10 cellular contexts compared by ENCODE assay signal in the genomic region with DNA sequence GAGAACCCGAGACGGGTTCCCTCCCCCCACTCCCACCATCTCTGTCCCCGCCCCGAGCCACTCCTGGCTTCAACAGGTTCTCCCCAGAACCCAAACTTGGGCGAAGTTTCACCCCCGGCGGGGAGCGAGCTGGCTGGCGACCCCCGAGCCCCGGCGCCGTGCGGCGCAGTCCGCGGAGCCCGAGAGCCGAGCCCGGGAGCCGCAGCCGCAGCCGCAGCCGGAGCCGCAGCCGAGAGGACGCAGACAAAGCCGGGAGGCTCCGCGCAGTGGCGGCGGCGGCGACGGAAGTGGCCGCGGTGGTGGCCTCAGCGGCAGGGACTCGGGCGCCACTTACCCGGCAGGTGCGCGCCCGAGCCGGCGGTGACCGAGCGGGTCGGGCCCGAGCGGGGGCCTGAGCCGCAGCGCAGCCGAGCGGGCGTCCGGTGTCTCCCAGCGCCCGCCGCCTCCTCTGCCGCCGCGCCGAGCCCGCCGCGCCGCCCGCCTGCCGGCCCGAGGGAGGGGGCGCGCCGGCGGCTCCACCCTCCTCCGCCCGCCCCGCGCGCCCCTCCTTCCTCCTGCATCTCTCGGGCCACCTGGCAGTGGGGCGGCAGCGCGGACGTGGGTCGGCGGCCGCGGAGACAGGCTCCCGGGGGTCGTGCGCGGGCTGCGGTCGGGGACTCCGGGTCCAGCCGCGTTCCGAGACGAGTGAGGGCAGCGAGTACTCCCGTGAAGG. TPM values are rescaled to one million over a fixed set of nuclear protein-coding genes. Genes with fewer than 3 reads are reported as not detected.
DNase-seq lines count a peak whose midpoint lies in the region; ATAC-seq, FAIRE-seq and TF ChIP-seq lines count a peak whose summit lies in the region.
"Had no signal": no experiment of that assay in that cellular context is flagged by ENCODE, and none has a peak within 500 bp of the region (broad histone marks: within the 10 kb centered on the region; RNA-seq: fewer than 3 reads in every experiment).

A gene with protein sequence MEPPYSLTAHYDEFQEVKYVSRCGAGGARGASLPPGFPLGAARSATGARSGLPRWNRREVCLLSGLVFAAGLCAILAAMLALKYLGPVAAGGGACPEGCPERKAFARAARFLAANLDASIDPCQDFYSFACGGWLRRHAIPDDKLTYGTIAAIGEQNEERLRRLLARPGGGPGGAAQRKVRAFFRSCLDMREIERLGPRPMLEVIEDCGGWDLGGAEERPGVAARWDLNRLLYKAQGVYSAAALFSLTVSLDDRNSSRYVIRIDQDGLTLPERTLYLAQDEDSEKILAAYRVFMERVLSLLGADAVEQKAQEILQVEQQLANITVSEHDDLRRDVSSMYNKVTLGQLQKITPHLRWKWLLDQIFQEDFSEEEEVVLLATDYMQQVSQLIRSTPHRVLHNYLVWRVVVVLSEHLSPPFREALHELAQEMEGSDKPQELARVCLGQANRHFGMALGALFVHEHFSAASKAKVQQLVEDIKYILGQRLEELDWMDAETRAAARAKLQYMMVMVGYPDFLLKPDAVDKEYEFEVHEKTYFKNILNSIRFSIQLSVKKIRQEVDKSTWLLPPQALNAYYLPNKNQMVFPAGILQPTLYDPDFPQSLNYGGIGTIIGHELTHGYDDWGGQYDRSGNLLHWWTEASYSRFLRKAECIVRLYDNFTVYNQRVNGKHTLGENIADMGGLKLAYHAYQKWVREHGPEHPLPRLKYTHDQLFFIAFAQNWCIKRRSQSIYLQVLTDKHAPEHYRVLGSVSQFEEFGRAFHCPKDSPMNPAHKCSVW (minus strand): TSS at position 450 of the 712 bp plus-strand sequence. CDS start 1,181 bp downstream, outside the sequence.

- POLR2A ChIA-PET in CD4-positive, alpha-beta T cell (lab: Charles Lee) = no interaction called here
- POLR2A ChIA-PET in HEK293T (lab: Yijun Ruan, JAX) = no interaction called here
- POLR2A ChIA-PET in GM12878 (lab: Charles Lee) = no interaction called here

- 17% methylated on average over 75 of the region's 102 CpGs for WGBS in GM12878 (ENCODE audit: insufficient coverage, insufficient replicate concordance, low lambda C conversion rate, missing lambda C conversion rate)

- DNase-seq in CD4-positive, alpha-beta T cell = peak in 1 of 10 experiments; percentile 0
- DNase-seq in HEK293T (ENCODE audit: extremely low spot score) (peak; percentile 51), GM12878 (ENCODE audit: low read depth, low spot score) (no peak), epidermal melanocyte (ENCODE audit: insufficient read length, low spot score) (no peak), sciatic nerve (ENCODE audit: low spot score) (no peak)
- DNase-seq: midbrain had no signal

- H3K27me3 ChIP-seq in CD4-positive, alpha-beta T cell (ENCODE audit: control insufficient read depth, insufficient read depth, low read length) = peaks cover 40% of the 10 kb centered on the region
- H3K27me3 ChIP-seq in GM12878 (replicated peaks in 1 of 2; ENCODE audit: control insufficient read depth in 2 of 2, insufficient read depth in 2 of 2, low read length in 1 of 2) = peaks cover 0 to 16% of the 10 kb centered on the region in 2 experiments; a peak in 3 of 4 replicates
- peaks cover 45% of the 10 kb centered on the region for H3K27me3 ChIP-seq in neural cell (ENCODE audit: insufficient read depth, low read depth, low read length)

- H3K9me3 Mint-ChIP-seq in CD4-positive, alpha-beta T cell = no peaks in the 10 kb centered on the region

- H3F3A ChIP-seq in neural cell (ENCODE audit: insufficient read depth, low read length, poor library complexity, severe bottlenecking) = no peaks in the 10 kb centered on the region

- no peaks in the 10 kb centered on the region for H3K9me2 ChIP-seq in neural cell (ENCODE audit: insufficient read depth, low read length)

- no peak for FAIRE-seq in GM12878 (lab: Jason Lieb, UNC)

- H3K9me3 ChIP-seq in CD4-positive, alpha-beta T cell (ENCODE audit: control insufficient read depth, low read length) = no peaks in the 10 kb centered on the region
- no peaks in the 10 kb centered on the region for H3K9me3 ChIP-seq in GM12878 (replicated peaks; ENCODE audit: control insufficient read depth, insufficient read depth, low read length)
- no peaks in the 10 kb centered on the region for H3K9me3 ChIP-seq in neural cell (ENCODE audit: low read length)

- RAD21 ChIA-PET in GM12878 (lab: Charles Lee; ENCODE audit: unreplicated experiment) = no interaction called here

- H3K4me3 Mint-ChIP-seq in CD4-positive, alpha-beta T cell = peak within 1 kb of the TSS; percentile 78

- ATAC-seq in CD4-positive, alpha-beta T cell (ENCODE audit: poor library complexity) = no peak
- ATAC-seq in GM12878 (no peak; the same call in 2 of the 3 replicates), GM21390 (IDR thresholded peaks at IDR 0.05; ENCODE audit: unreplicated experiment) (no peak), sciatic nerve (no peak), HG03520 (IDR thresholded peaks at IDR 0.05; ENCODE audit: unreplicated experiment) (no peak)

- peaks cover 53% of the 10 kb centered on the region for H3K27me3 Mint-ChIP-seq in CD4-positive, alpha-beta T cell

- no peak for TF ChIP-seq CTCF in CD4-positive, alpha-beta T cell (IDR thresholded peaks at IDR 0.05)
- no peak for TF ChIP-seq CTCF in GM12878 (IDR thresholded peaks at IDR 0.05 in 2 of 3, conservative IDR thresholded peaks at IDR 0.05 in 1 of 3; ENCODE audit: control insufficient read depth in 2 of 3, extremely low read depth in 1 of 3, insufficient read depth in 1 of 3, low read depth in 3 of 3, low read length in 3 of 3)
- TF ChIP-seq CTCF in neural cell (IDR thresholded peaks at IDR 0.05; ENCODE audit: poor library complexity, severe bottlenecking) = no peak

- TF ChIP-seq POLR2A in GM12878 (IDR thresholded peaks at IDR 0.05; ENCODE audit: low read depth, low read length) = no peak

- H3K4me2 ChIP-seq in GM12878 (ENCODE audit: control insufficient read depth, insufficient read depth) = no peak within 1 kb of the TSS
- H3K4me2 ChIP-seq in neural cell (ENCODE audit: low read length) = peak within 1 kb of the TSS; percentile 39

- in situ Hi-C loops in GM12878 (cut with MboI) = no loop called here

- H3K79me2 ChIP-seq in GM12878 (ENCODE audit: control insufficient read depth, insufficient read depth, low read length) = no peaks in the 10 kb centered on the region
- H3K79me2 ChIP-seq in neural cell (replicated peaks; ENCODE audit: insufficient read depth, low read length) = no peaks in the 10 kb centered on the region

- H3K4me3 ChIP-seq in GM12878 (no peak within 1 kb of the TSS), neural cell (ENCODE audit: low read length) (peak within 1 kb of the TSS; percentile 67)

- H4K20me1 ChIP-seq in GM12878 (ENCODE audit: control insufficient read depth, insufficient read depth) (no peaks in the 10 kb centered on the region), neural cell (ENCODE audit: insufficient read depth) (no peaks in the 10 kb centered on the region)

- H3K9ac ChIP-seq in GM12878 (ENCODE audit: control insufficient read depth, insufficient read depth, low read length) (no peak within 1 kb of the TSS), neural cell (ENCODE audit: low read length) (peak within 1 kb of the TSS; percentile 62)

- no peak for TF ChIP-seq RAD21 in GM12878 (IDR thresholded peaks at IDR 0.05; ENCODE audit: insufficient read depth, low read depth, low read length)
- no peak for TF ChIP-seq RAD21 in neural cell (conservative IDR thresholded peaks at IDR 0.05)

- SMC1A ChIA-PET in GM12878 (lab: Charles Lee; ENCODE audit: uncharacterized antibody, unreplicated experiment) = no interaction called here

- no peaks in the 10 kb centered on the region for H3K36me3 Mint-ChIP-seq in CD4-positive, alpha-beta T cell (ENCODE audit: low read depth)

- TF ChIP-seq EP300 in GM12878 (IDR thresholded peaks at IDR 0.05; ENCODE audit: borderline replicate concordance in 1 of 2, control insufficient read depth in 1 of 2, low read depth in 2 of 2, low read length in 2 of 2) (no peak), neural cell (conservative IDR thresholded peaks at IDR 0.05; ENCODE audit: poor library complexity, severe bottlenecking) (no peak)

- no peak within 1 kb of the TSS for H3K27ac ChIP-seq in CD4-positive, alpha-beta T cell (ENCODE audit: low read depth, low read length)
- H3K27ac ChIP-seq in GM12878 (ENCODE audit: control insufficient read depth, insufficient read depth) (no peak within 1 kb of the TSS), neural cell (ENCODE audit: low read length) (peak within 1 kb of the TSS; percentile 39)

- H2AFZ ChIP-seq in GM12878 (ENCODE audit: control insufficient read depth, low read depth, low read length) (no peak within 1 kb of the TSS), neural cell (ENCODE audit: low read depth, low read length) (no peak within 1 kb of the TSS)

- H3K4me1 ChIP-seq in GM12878 (ENCODE audit: control insufficient read depth, insufficient read depth, low read length) = no peaks in the 10 kb centered on the region

- CTCF ChIA-PET in CD4-positive, alpha-beta T cell (lab: Charles Lee) = no interaction called here
- CTCF ChIA-PET in HEK293T (lab: Yijun Ruan, JAX) = no interaction called here
- CTCF ChIA-PET in GM12878 (lab: Yijun Ruan, JAX) = no interaction called here

- H3K27ac Mint-ChIP-seq in CD4-positive, alpha-beta T cell = no peak within 1 kb of the TSS

- H3K36me3 ChIP-seq in GM12878 (ENCODE audit: control insufficient read depth in 2 of 2, insufficient read depth in 2 of 2, low read length in 1 of 2) (no peaks in the 10 kb centered on the region), neural cell (ENCODE audit: insufficient read depth, low read length) (no peaks in the 10 kb centered on the region)

- H3K4me1 Mint-ChIP-seq in CD4-positive, alpha-beta T cell (ENCODE audit: low read depth) = peaks cover 17% of the 10 kb centered on the region

- intact Hi-C loops in CD4-positive, alpha-beta T cell (cut with DNase I, micrococcal nuclease) = no loop called here
- intact Hi-C loops in GM12878 (cut with micrococcal nuclease; ENCODE audit: unreplicated experiment) (no loop called here), sciatic nerve (cut with DNase I) (no loop called here)

- no TSS peak for BruUV-seq in GM12878 (replicated peaks; lab: Mats Ljungman, UMichigan)

RNA-seq across cellular contexts. Expression of the gene that starts here (rescaled TPM):
- total RNA-seq in CD4-positive, alpha-beta T cell = not detected
- not detected in 2 replicates for total RNA-seq in GM12878 (2013; cell fraction: nucleolus; rRNA removed)
- total RNA-seq in GM12878 (2014; rRNA removed) = not detected in 2 replicates
- total RNA-seq in GM12878 (2014; rRNA removed; fragmentation: Illumina TruSeq; extraction: Trizol) = not detected in 2 replicates
- 0.08 TPM in 1 of 2 replicates, not detected in the other for total RNA-seq in GM12878 (2021)
- not detected for polyA plus RNA-seq in GM12878 (2011; ENCODE audit: low read depth)
- not detected in 2 replicates for polyA plus RNA-seq in GM12878 (2011; rRNA removed)
- polyA plus RNA-seq in GM12878 (2011; cell fraction: cytosol; rRNA removed) = not detected in 2 replicates
- not detected in 2 replicates for polyA plus RNA-seq in GM12878 (2011; cell fraction: nucleus; rRNA removed)
- not detected in 2 replicates for polyA plus RNA-seq in GM12878 (2012)
- polyA plus RNA-seq in GM12878 (2014; fragmentation: Illumina TruSeq; extraction: Trizol) = not detected in 2 replicates
- not detected for polyA plus RNA-seq in GM12878 (2014; fragmentation: Nextera tagmentation; extraction: Ambion mirVana)
- not detected in 2 replicates for polyA plus RNA-seq in GM12878 (2014; rRNA removed)
- not detected for polyA plus RNA-seq in GM12878 (2016; fragmentation: Nextera tagmentation; extraction: Ambion mirVana)
- polyA minus RNA-seq in GM12878 (2011; rRNA and poly(A)+ RNA removed) = not detected in 2 replicates
- not detected in 2 replicates for polyA minus RNA-seq in GM12878 (2011; cell fraction: cytosol; rRNA and poly(A)+ RNA removed)
- polyA minus RNA-seq in GM12878 (2011; cell fraction: nucleus; rRNA and poly(A)+ RNA removed) = not detected in 2 replicates
- 60.9 and 75.6 TPM in 2 replicates for polyA plus RNA-seq in neural cell
- 43.1 and 46.3 TPM in 2 replicates for polyA minus RNA-seq in neural cell
- total RNA-seq in sciatic nerve = 0.18 TPM
- total RNA-seq: OCI-LY7 had no signal

Comparison
In these comparisons a context has a peak if more than half of its experiments do, and no peak if none do; other contexts are left out.
1. RNA of the gene that starts here (polyA plus RNA-seq): 60.9 to 75.6 TPM in neural cell; not detected in GM12878; every median in the first group is over 10 times any median in the second.